Comparison of ENCODE assay signal across 16 cellular contexts in genomic region chr6:35174043-35174434, GRCh38. TPM values are rescaled to one million over a fixed set of nuclear protein-coding genes. Genes with fewer than 3 reads are reported as not detected.
"Had no signal": no experiment of that assay in that cellular context is flagged by ENCODE, and none has a peak within 500 bp of the region (broad histone marks: within the 10 kb centered on the region; RNA-seq: fewer than 3 reads in every experiment).

No MANE protein-coding gene starts in this region.

- H3K27ac ChIP-seq: brain microvascular endothelial cell, left ventricle myocardium inferior, transverse colon had no signal

- H3K27ac Mint-ChIP-seq: activated naive CD8-positive, alpha-beta T cell treated with anti-CD3 and anti-CD28 coated beads, Interleukin-2, amount 10 ng/mL, durations not matched to agents 7 days and 5 days; naive thymus-derived CD8-positive, alpha-beta T cell; T-helper 2 cell treated with Interferon-gamma antibody and Interleukin-4, amounts not matched to agents 5 μg/mL and 100 μg/mL, for 36 hours had no signal

- DNase-seq: activated gamma-delta T cell treated with Interleukin-2 at 50 U/mL for 16 hours; activated naive CD8-positive, alpha-beta T cell treated with anti-CD3 and anti-CD28 coated beads, Interleukin-2, amount 10 ng/mL, durations not matched to agents 7 days and 5 days; brain microvascular endothelial cell; cortex of kidney; effector CD4-positive, alpha-beta T cell; left ventricle myocardium inferior; mucosa of descending colon; naive thymus-derived CD8-positive, alpha-beta T cell; posterior cingulate gyrus; stimulated activated CD4-positive, alpha-beta T cell treated with anti-CD3 and anti-CD28 coated beads, Interleukin-15, amount 100 ng/mL, for 24 hours; stimulated activated CD4-positive, alpha-beta T cell treated with anti-CD3 and anti-CD28 coated beads, Interleukin-4, amount 100 ng/mL, for 1 hour; stimulated activated naive CD4-positive, alpha-beta T cell; transverse colon had no signal

- H3K4me3 Mint-ChIP-seq: activated naive CD8-positive, alpha-beta T cell treated with anti-CD3 and anti-CD28 coated beads, Interleukin-2, amount 10 ng/mL, durations not matched to agents 7 days and 5 days; naive thymus-derived CD8-positive, alpha-beta T cell; T-helper 2 cell treated with Interferon-gamma antibody and Interleukin-4, amounts not matched to agents 5 μg/mL and 100 μg/mL, for 36 hours had no signal

- ATAC-seq: mucosa of descending colon; naive thymus-derived CD8-positive, alpha-beta T cell had no signal

- H3K4me3 ChIP-seq: left ventricle myocardium inferior, mucosa of descending colon, transverse colon had no signal

- H3K36me3 ChIP-seq: brain microvascular endothelial cell, left ventricle myocardium inferior, transverse colon had no signal

- H3K36me3 Mint-ChIP-seq: naive thymus-derived CD8-positive, alpha-beta T cell had no signal

- H3K4me1 ChIP-seq: transverse colon had no signal

- H3K9me3 ChIP-seq: left ventricle myocardium inferior, mucosa of descending colon, transverse colon had no signal

- H3K27me3 ChIP-seq: brain microvascular endothelial cell, transverse colon had no signal

RNA-seq across cellular contexts. Expression of gene TCP11, which starts 32.9 kb away (rescaled TPM):
- total RNA-seq: activated naive CD8-positive, alpha-beta T cell treated with anti-CD3 and anti-CD28 coated beads, Interleukin-2, amount 10 ng/mL, durations not matched to agents 7 days and 5 days; kidney epithelial cell; left ventricle myocardium inferior; mucosa of descending colon; naive thymus-derived CD8-positive, alpha-beta T cell; skeletal muscle tissue had no signal
- polyA plus RNA-seq: naive thymus-derived CD8-positive, alpha-beta T cell had no signal
